2 cellular contexts compared by ENCODE assay signal in genomic region chr10:5014200-5014910, GRCh38. TPM values are rescaled to one million over a fixed set of nuclear protein-coding genes. Genes with fewer than 3 reads are reported as not detected.
"Had no signal": no experiment of that assay in that cellular context is flagged by ENCODE, and none has a peak within 500 bp of the region (broad histone marks: within the 10 kb centered on the region; RNA-seq: fewer than 3 reads in every experiment).

No MANE protein-coding gene starts in this region.

RNA-seq across cellular contexts. Expression of gene AKR1C2, which starts 10.7 kb away (rescaled TPM):
- total RNA-seq: natural killer cell, osteocyte had no signal
